ENCODE assay signal across 8 cellular contexts in the genomic region with DNA sequence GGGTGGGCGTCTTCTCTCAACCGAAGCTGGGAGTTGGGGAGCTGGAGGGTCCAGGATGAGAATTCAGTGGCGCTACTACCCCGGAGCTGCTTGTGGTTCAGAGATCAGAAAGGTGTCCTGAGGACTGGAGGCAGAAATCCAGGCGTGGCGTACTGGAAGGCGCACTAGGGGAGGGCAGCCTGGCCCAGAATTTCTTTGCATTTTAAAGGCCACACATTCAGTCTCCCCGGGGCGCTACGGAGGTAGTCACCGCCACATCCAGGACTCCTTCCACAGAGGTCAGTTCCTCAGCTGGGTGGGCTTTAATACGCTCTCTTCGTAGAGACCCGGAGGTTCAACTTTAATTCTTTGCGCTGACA.
DNase-seq lines count a peak whose midpoint lies in the region; ATAC-seq and TF ChIP-seq lines count a peak whose summit lies in the region.

No MANE protein-coding gene starts in this region.

- peak; percentile 12 for ATAC-seq in HG02763 (IDR thresholded peaks at IDR 0.05; ENCODE audit: unreplicated experiment)

- H3K27ac ChIP-seq in OCI-LY3 (ENCODE audit: low read length) (no peak overlapping the region), muscle layer of colon (ENCODE audit: low read depth, low read length) (no peak overlapping the region)
- H3K27ac ChIP-seq in effector memory CD4-positive, alpha-beta T cell (ENCODE audit: insufficient read depth, low read length, poor library complexity, severe bottlenecking) = peak overlapping the region; percentile 74

- H3K9me3 ChIP-seq in OCI-LY3 (ENCODE audit: insufficient read depth, low read length) (no peaks in the 10 kb centered on the region), muscle layer of colon (ENCODE audit: low read length) (no peaks in the 10 kb centered on the region)
- H3K9me3 ChIP-seq in effector memory CD4-positive, alpha-beta T cell (ENCODE audit: control insufficient read depth, low read length) = no peaks in the 10 kb centered on the region

- peak overlapping the region; percentile 96 for H3K4me2 ChIP-seq in OCI-LY3 (ENCODE audit: low read length)

- no peak for TF ChIP-seq CTCF in OCI-LY3 (IDR thresholded peaks at IDR 0.05; ENCODE audit: low read depth, low read length)

- DNase-seq in NK-92 treated with Interleukin-12 subunit alpha and Interleukin-12 subunit beta, amount 100 ng/mL, for 24 hours (lab: John Stamatoyannopoulos, UW) = peak; percentile 75
- DNase-seq in NK-92 (lab: John Stamatoyannopoulos, UW; ENCODE audit: unreplicated experiment) (no peak), SHP77 (lab: John Stamatoyannopoulos, UW) (no peak), epidermal melanocyte (ENCODE audit: insufficient read length, low spot score) (no peak)
- DNase-seq in effector memory CD4-positive, alpha-beta T cell = no peak

- H2AFZ ChIP-seq in OCI-LY3 (ENCODE audit: low read depth, low read length) = peak overlapping the region; percentile 61; the same call in 1 of the 2 replicates

- H3K79me2 ChIP-seq in OCI-LY3 (ENCODE audit: low read length) = no peaks in the 10 kb centered on the region

- H3K9ac ChIP-seq in OCI-LY3 (ENCODE audit: low read length) (no peak overlapping the region), muscle layer of colon (ENCODE audit: low read length) (no peak overlapping the region)

- peaks cover 14% of the 10 kb centered on the region for H3K4me1 ChIP-seq in OCI-LY3 (ENCODE audit: low read length)
- peaks cover 15% of the 10 kb centered on the region for H3K4me1 ChIP-seq in effector memory CD4-positive, alpha-beta T cell (ENCODE audit: control insufficient read depth, insufficient read depth, low read length, poor library complexity, severe bottlenecking)
- H3K4me1 ChIP-seq in muscle layer of colon (ENCODE audit: insufficient read depth, low read length) = peaks cover 8% of the 10 kb centered on the region

- H3K27me3 ChIP-seq in OCI-LY3 (ENCODE audit: low read depth, low read length) = peaks cover 64% of the 10 kb centered on the region
- no peaks in the 10 kb centered on the region for H3K27me3 ChIP-seq in effector memory CD4-positive, alpha-beta T cell (replicated peaks; ENCODE audit: control insufficient read depth, insufficient read depth, low read length, poor library complexity, severe bottlenecking)
- H3K27me3 ChIP-seq in muscle layer of colon (ENCODE audit: control insufficient read depth in 1 of 2, insufficient read depth in 2 of 2, low read length in 2 of 2) = peaks cover 5 to 11% of the 10 kb centered on the region in 2 donors

- H3K36me3 ChIP-seq in OCI-LY3 (replicated peaks; ENCODE audit: low read depth, low read length) = no peaks in the 10 kb centered on the region
- H3K36me3 ChIP-seq in effector memory CD4-positive, alpha-beta T cell (ENCODE audit: control insufficient read depth, insufficient read depth, low read length) = no peaks in the 10 kb centered on the region
- no peaks in the 10 kb centered on the region for H3K36me3 ChIP-seq in muscle layer of colon (ENCODE audit: insufficient read depth, low read length)

- peak overlapping the region; percentile 86 for H3K4me3 ChIP-seq in OCI-LY3 (ENCODE audit: low read length)
- peak overlapping the region; percentile 57 for H3K4me3 ChIP-seq in effector memory CD4-positive, alpha-beta T cell (ENCODE audit: insufficient read depth, low read depth, low read length, poor library complexity, severe bottlenecking)
- H3K4me3 ChIP-seq in muscle layer of colon (ENCODE audit: low read depth in 1 of 2, low read length in 2 of 2) = peak overlapping the region; percentile 8 to 35

- H4K20me1 ChIP-seq in OCI-LY3 (ENCODE audit: insufficient read depth, low read length) = no peaks in the 10 kb centered on the region

Comparison
In these comparisons a context has a peak if more than half of its experiments do, and no peak if none do; other contexts are left out.
1. H3K4me3 ChIP-seq: peak in every context shown above with its lines; median percentile 86 in OCI-LY3; 57 in effector memory CD4-positive, alpha-beta T cell; 22 in muscle layer of colon.